Comparison of ENCODE assay signal across 12 cellular contexts in the genomic region with DNA sequence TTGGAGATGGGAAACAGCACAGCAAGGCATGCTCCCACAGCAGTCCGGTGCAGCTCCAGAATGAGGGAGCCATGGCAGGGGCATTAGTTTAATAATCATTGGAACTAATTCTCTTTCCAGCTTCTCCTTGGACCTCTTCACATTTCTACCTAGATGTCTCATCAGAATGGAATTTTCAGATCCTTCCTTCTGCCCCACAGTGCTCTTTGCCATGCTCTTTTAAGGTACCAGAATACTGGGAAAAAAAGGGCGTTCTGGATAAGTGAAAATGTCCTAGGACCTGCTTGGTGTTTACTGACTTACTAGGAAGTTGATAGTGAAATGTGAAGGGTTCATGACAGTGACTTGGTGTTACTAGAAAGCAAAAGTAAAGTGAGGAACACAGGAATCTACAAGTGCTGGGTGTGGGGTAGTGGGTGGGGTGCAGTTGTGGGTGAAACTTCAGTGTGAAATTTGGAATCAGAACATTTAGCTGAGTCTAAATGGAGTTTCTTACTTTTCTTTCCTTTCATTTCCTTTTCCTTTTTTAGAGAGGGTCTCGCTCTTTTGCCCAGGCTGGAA.
DNase-seq lines count a peak whose midpoint lies in the region; ATAC-seq, FAIRE-seq and TF ChIP-seq lines count a peak whose summit lies in the region.
"Had no signal": no experiment of that assay in that cellular context is flagged by ENCODE, and none has a peak within 500 bp of the region (broad histone marks: within the 10 kb centered on the region; RNA-seq: fewer than 3 reads in every experiment).

No MANE protein-coding gene starts in this region.

- ATAC-seq in HG03159 (IDR thresholded peaks at IDR 0.05; ENCODE audit: unreplicated experiment) (peak; percentile 31), GM12878 (peak; percentile 58), HG03378 (IDR thresholded peaks at IDR 0.05; ENCODE audit: unreplicated experiment) (no peak)
- peak; percentile 65 for ATAC-seq in stimulated activated naive CD8-positive, alpha-beta T cell treated with anti-CD3 and anti-CD28 coated beads, Interleukin-15, amount 100 ng/mL, for 72 hours
- ATAC-seq: body of pancreas, left cardiac atrium, Right ventricle myocardium inferior had no signal

- H3K9ac ChIP-seq in GM12878 (ENCODE audit: control insufficient read depth, insufficient read depth, low read length) = no peak overlapping the region

- H3K36me3 ChIP-seq in GM12878 (ENCODE audit: control insufficient read depth in 2 of 2, insufficient read depth in 2 of 2, low read length in 1 of 2) = no peaks in the 10 kb centered on the region; a peak in 1 of 4 replicates
- no peaks in the 10 kb centered on the region for H3K36me3 ChIP-seq in vagina

- POLR2A ChIA-PET in GM12878 (lab: Charles Lee) = interaction anchor here (0.5 to 1.1 kb wide), 2 partner anchors 16 to 1890 kb away, joined by 3 read pairs; no protein-coding TSS in a partner anchor

- intact Hi-C loops in GM12878 (cut with micrococcal nuclease; ENCODE audit: unreplicated experiment) = no loop called here
- intact Hi-C loops in vagina (cut with DNase I) = no loop called here

- H3K4me1 Mint-ChIP-seq in activated naive CD4-positive, alpha-beta T cell treated with anti-CD3 and anti-CD28 coated beads, Interleukin-2, amount 50 U/mL, for 24 hours = peaks cover 94% of the 10 kb centered on the region
- peaks cover 90% of the 10 kb centered on the region for H3K4me1 Mint-ChIP-seq in stimulated activated naive CD8-positive, alpha-beta T cell treated with anti-CD3 and anti-CD28 coated beads, Interleukin-15, amount 100 ng/mL, for 72 hours
- peaks cover 58% of the 10 kb centered on the region for H3K4me1 Mint-ChIP-seq in type B pancreatic cell (ENCODE audit: unreplicated experiment)

- H3K27ac Mint-ChIP-seq in activated naive CD4-positive, alpha-beta T cell treated with anti-CD3 and anti-CD28 coated beads, Interleukin-2, amount 50 U/mL, for 24 hours = peak overlapping the region; percentile 61
- H3K27ac Mint-ChIP-seq in stimulated activated naive CD8-positive, alpha-beta T cell treated with anti-CD3 and anti-CD28 coated beads, Interleukin-15, amount 100 ng/mL, for 72 hours = peak overlapping the region in 1 of 2 donors; percentile 75
- no peak overlapping the region for H3K27ac Mint-ChIP-seq in type B pancreatic cell

- no peaks in the 10 kb centered on the region for H3K36me3 Mint-ChIP-seq in activated naive CD4-positive, alpha-beta T cell treated with anti-CD3 and anti-CD28 coated beads, Interleukin-2, amount 50 U/mL, for 24 hours
- H3K36me3 Mint-ChIP-seq in type B pancreatic cell = peaks cover under 1% of the 10 kb centered on the region

- peaks cover 42% of the 10 kb centered on the region for H3K4me1 ChIP-seq in GM12878 (ENCODE audit: control insufficient read depth, insufficient read depth, low read length)
- H3K4me1 ChIP-seq in vagina = peaks cover 63% of the 10 kb centered on the region

- H3K79me2 ChIP-seq in GM12878 (ENCODE audit: control insufficient read depth, insufficient read depth, low read length) = peaks cover 86% of the 10 kb centered on the region

- BruUV-seq in GM12878 (replicated peaks; lab: Mats Ljungman, UMichigan) = TSS peak; percentile 38

- H3K27me3 Mint-ChIP-seq in activated naive CD4-positive, alpha-beta T cell treated with anti-CD3 and anti-CD28 coated beads, Interleukin-2, amount 50 U/mL, for 24 hours = no peaks in the 10 kb centered on the region
- H3K27me3 Mint-ChIP-seq in stimulated activated naive CD8-positive, alpha-beta T cell treated with anti-CD3 and anti-CD28 coated beads, Interleukin-15, amount 100 ng/mL, for 72 hours = no peaks in the 10 kb centered on the region
- no peaks in the 10 kb centered on the region for H3K27me3 Mint-ChIP-seq in type B pancreatic cell

- TF ChIP-seq POLR2A in GM12878 (IDR thresholded peaks at IDR 0.05; ENCODE audit: low read depth, low read length) (no peak), vagina (IDR thresholded peaks at IDR 0.05) (no peak)

- WGBS in GM12878 (ENCODE audit: insufficient coverage, insufficient replicate concordance, low lambda C conversion rate, missing lambda C conversion rate) = 76% methylated on average over 3 of the region's 3 CpGs

- no peak for DNase-seq in activated naive CD4-positive, alpha-beta T cell treated with Interleukin-2 at 50 U/mL for 16 hours
- DNase-seq in GM12878 (ENCODE audit: low read depth, low spot score) (no peak), vagina (ENCODE audit: extremely low spot score in 2 of 2) (no peak), type B pancreatic cell (ENCODE audit: extremely low spot score, unreplicated experiment) (no peak)
- DNase-seq in stimulated activated naive CD8-positive, alpha-beta T cell treated with anti-CD3 and anti-CD28 coated beads, Interleukin-15, amount 100 ng/mL, for 72 hours = no peak
- DNase-seq: body of pancreas, left cardiac atrium, NCI-H2029 had no signal

- no peaks in the 10 kb centered on the region for H3K9me3 Mint-ChIP-seq in activated naive CD4-positive, alpha-beta T cell treated with anti-CD3 and anti-CD28 coated beads, Interleukin-2, amount 50 U/mL, for 24 hours
- no peaks in the 10 kb centered on the region for H3K9me3 Mint-ChIP-seq in stimulated activated naive CD8-positive, alpha-beta T cell treated with anti-CD3 and anti-CD28 coated beads, Interleukin-15, amount 100 ng/mL, for 72 hours
- no peaks in the 10 kb centered on the region for H3K9me3 Mint-ChIP-seq in type B pancreatic cell

- CTCF ChIA-PET in GM12878 (lab: Yijun Ruan, JAX) = no interaction called here

- peaks cover 15% of the 10 kb centered on the region for H4K20me1 ChIP-seq in GM12878 (ENCODE audit: control insufficient read depth, insufficient read depth)

- TF ChIP-seq EP300 in GM12878 (IDR thresholded peaks at IDR 0.05; ENCODE audit: borderline replicate concordance in 1 of 2, control insufficient read depth in 1 of 2, low read depth in 2 of 2, low read length in 2 of 2) = no peak

- no peak overlapping the region for H3K4me3 ChIP-seq in GM12878
- no peak overlapping the region for H3K4me3 ChIP-seq in vagina
- H3K4me3 ChIP-seq: body of pancreas had no signal

- TF ChIP-seq RAD21 in GM12878 (IDR thresholded peaks at IDR 0.05; ENCODE audit: insufficient read depth, low read depth, low read length) = no peak

- TF ChIP-seq CTCF in GM12878 (IDR thresholded peaks at IDR 0.05 in 2 of 3, conservative IDR thresholded peaks at IDR 0.05 in 1 of 3; ENCODE audit: control insufficient read depth in 2 of 3, extremely low read depth in 1 of 3, insufficient read depth in 1 of 3, low read depth in 3 of 3, low read length in 3 of 3) (no peak), vagina (IDR thresholded peaks at IDR 0.05) (no peak), type B pancreatic cell (conservative IDR thresholded peaks at IDR 0.05) (no peak)

- H3K4me2 ChIP-seq in GM12878 (ENCODE audit: control insufficient read depth, insufficient read depth) = peak overlapping the region; percentile 40; the same call in 1 of the 2 replicates

- H3K4me3 Mint-ChIP-seq in activated naive CD4-positive, alpha-beta T cell treated with anti-CD3 and anti-CD28 coated beads, Interleukin-2, amount 50 U/mL, for 24 hours = peak overlapping the region; percentile 58
- peak overlapping the region in 1 of 2 donors; percentile 59 for H3K4me3 Mint-ChIP-seq in stimulated activated naive CD8-positive, alpha-beta T cell treated with anti-CD3 and anti-CD28 coated beads, Interleukin-15, amount 100 ng/mL, for 72 hours
- no peak overlapping the region for H3K4me3 Mint-ChIP-seq in type B pancreatic cell

- SMC1A ChIA-PET in GM12878 (lab: Charles Lee; ENCODE audit: uncharacterized antibody, unreplicated experiment) = interaction anchor here (0.7 to 2.3 kb wide), 6 partner anchors 8 to 30 kb away, joined by 3 to 9 read pairs (median 4); no protein-coding TSS in a partner anchor

- H3K27ac ChIP-seq in GM12878 (ENCODE audit: control insufficient read depth, insufficient read depth) = peak overlapping the region; percentile 30
- no peak overlapping the region for H3K27ac ChIP-seq in vagina
- H3K27ac ChIP-seq: body of pancreas had no signal

- H3K27me3 ChIP-seq in GM12878 (replicated peaks in 1 of 2; ENCODE audit: control insufficient read depth in 2 of 2, insufficient read depth in 2 of 2, low read length in 1 of 2) (no peaks in the 10 kb centered on the region), vagina (no peaks in the 10 kb centered on the region)
- H3K27me3 ChIP-seq: body of pancreas had no signal

- RAD21 ChIA-PET in GM12878 (lab: Charles Lee; ENCODE audit: unreplicated experiment) = interaction anchor here (1.1 kb wide), 1 partner anchor 15 kb away, joined by 3 read pairs; no protein-coding TSS in a partner anchor

- FAIRE-seq in GM12878 (lab: Jason Lieb, UNC) = no peak

- no peaks in the 10 kb centered on the region for H3K9me3 ChIP-seq in GM12878 (replicated peaks; ENCODE audit: control insufficient read depth, insufficient read depth, low read length)
- no peaks in the 10 kb centered on the region for H3K9me3 ChIP-seq in vagina
- H3K9me3 ChIP-seq: body of pancreas had no signal

- in situ Hi-C loops in GM12878 (cut with MboI) = no loop called here

- H2AFZ ChIP-seq in GM12878 (ENCODE audit: control insufficient read depth, low read depth, low read length) = no peak overlapping the region

TF ChIP-seq in GM12878, 131 proteins besides CTCF, POLR2A, EP300 and RAD21 (continues in another document):
- TF ChIP-seq POLR2AphosphoS5 (IDR thresholded peaks at IDR 0.05; ENCODE audit: low read length) (no peak), SP1 (IDR thresholded peaks at IDR 0.05; ENCODE audit: low read depth, low read length) (no peak), HCFC1 (IDR thresholded peaks at IDR 0.05; ENCODE audit: low read length) (no peak), SRF (IDR thresholded peaks at IDR 0.05; ENCODE audit: low read depth in 2 of 2, low read length in 2 of 2) (no peak), NBN (IDR thresholded peaks at IDR 0.05) (0 out of 2 replicates have a peak, but pooled peaks have one; percentile 20), NR2C2 (IDR thresholded peaks at IDR 0.05; ENCODE audit: borderline replicate concordance, control insufficient read depth, insufficient read length, low read depth) (no peak), SUZ12 (IDR thresholded peaks at IDR 0.05; ENCODE audit: unreplicated experiment) (no peak)
- TF ChIP-seq, protein P1, sequence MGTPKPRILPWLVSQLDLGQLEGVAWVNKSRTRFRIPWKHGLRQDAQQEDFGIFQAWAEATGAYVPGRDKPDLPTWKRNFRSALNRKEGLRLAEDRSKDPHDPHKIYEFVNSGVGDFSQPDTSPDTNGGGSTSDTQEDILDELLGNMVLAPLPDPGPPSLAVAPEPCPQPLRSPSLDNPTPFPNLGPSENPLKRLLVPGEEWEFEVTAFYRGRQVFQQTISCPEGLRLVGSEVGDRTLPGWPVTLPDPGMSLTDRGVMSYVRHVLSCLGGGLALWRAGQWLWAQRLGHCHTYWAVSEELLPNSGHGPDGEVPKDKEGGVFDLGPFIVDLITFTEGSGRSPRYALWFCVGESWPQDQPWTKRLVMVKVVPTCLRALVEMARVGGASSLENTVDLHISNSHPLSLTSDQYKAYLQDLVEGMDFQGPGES (IDR thresholded peaks at IDR 0.05) = no peak
- TF ChIP-seq, protein P2, sequence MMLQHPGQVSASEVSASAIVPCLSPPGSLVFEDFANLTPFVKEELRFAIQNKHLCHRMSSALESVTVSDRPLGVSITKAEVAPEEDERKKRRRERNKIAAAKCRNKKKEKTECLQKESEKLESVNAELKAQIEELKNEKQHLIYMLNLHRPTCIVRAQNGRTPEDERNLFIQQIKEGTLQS (IDR thresholded peaks at IDR 0.05; ENCODE audit: borderline replicate concordance, extremely low read depth, low read depth, low read length) = no peak
